Comparison of ENCODE assay signal across 2 cellular contexts in the genomic region with DNA sequence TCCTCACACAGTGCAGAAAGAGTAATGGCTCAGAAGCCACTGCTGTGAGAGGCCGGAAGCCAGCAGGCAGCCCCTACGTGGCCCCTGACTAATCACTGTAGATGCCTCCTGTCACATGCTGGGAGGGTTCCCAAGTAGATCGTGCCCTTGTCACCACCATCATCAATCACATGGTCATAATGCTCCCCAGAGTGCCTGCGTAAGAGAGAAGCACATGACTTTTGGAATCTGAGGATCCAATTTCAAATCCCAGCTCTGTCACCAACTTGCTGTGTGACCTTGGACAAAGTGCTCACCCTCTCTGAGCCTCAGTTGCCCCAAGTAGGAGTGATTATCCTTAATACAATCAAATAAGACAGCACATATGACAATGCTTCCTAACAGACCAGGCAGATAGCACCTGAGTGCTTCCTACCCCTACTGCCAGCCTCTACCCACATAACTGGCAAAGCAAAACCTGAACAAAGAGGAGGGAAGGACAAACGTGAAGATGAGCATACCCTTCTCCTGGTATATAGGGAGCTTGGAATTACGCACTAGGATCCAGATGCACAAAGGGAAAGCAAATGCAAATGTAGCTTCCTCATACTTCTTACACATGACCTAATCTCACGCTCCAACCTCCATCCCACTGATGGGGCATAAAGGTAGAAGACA.
TF ChIP-seq lines count a peak whose summit lies in the region.

No MANE protein-coding gene starts in this region.

TF ChIP-seq in HEK293, 187 proteins besides CTCF, POLR2A, EP300 and RAD21 (continued from another document and continues in another):
- TF ChIP-seq ZEB2 (tag by site-specific recombination; IDR thresholded peaks at IDR 0.05) = peak; percentile 52; the same call in 1 of the 2 replicates
- peak; percentile 49; the same call in 1 of the 2 replicates for TF ChIP-seq SP7 (tag by site-specific recombination; IDR thresholded peaks at IDR 0.05)
- no peak for TF ChIP-seq MEIS1 (CRISPR knock-in tag; IDR thresholded peaks at IDR 0.05; ENCODE audit: borderline replicate concordance)
- peak; percentile 77; the same call in 1 of the 2 replicates for TF ChIP-seq ZNF580 (tag by site-specific recombination; IDR thresholded peaks at IDR 0.05)
- TF ChIP-seq ZSCAN5A (tag by site-specific recombination; IDR thresholded peaks at IDR 0.05) = no peak
- TF ChIP-seq ZNF768 (tag by site-specific recombination; IDR thresholded peaks at IDR 0.05) = peak; percentile 95
- TF ChIP-seq, protein P1, sequence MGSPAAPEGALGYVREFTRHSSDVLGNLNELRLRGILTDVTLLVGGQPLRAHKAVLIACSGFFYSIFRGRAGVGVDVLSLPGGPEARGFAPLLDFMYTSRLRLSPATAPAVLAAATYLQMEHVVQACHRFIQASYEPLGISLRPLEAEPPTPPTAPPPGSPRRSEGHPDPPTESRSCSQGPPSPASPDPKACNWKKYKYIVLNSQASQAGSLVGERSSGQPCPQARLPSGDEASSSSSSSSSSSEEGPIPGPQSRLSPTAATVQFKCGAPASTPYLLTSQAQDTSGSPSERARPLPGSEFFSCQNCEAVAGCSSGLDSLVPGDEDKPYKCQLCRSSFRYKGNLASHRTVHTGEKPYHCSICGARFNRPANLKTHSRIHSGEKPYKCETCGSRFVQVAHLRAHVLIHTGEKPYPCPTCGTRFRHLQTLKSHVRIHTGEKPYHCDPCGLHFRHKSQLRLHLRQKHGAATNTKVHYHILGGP (tag by site-specific recombination; IDR thresholded peaks at IDR 0.05) = no peak
- peak; percentile 42 for TF ChIP-seq SETDB1 (IDR thresholded peaks at IDR 0.05; ENCODE audit: insufficient read length, low read length)
- peak; percentile 88 for TF ChIP-seq OSR2 (tag by site-specific recombination; IDR thresholded peaks at IDR 0.05)
- TF ChIP-seq ZNF280D (tag by site-specific recombination; IDR thresholded peaks at IDR 0.05) = peak; percentile 58; the same call in 1 of the 2 replicates
- peak; percentile 71; the same call in 1 of the 2 replicates for TF ChIP-seq ZNF24 (tag by site-specific recombination; IDR thresholded peaks at IDR 0.05)
- no peak for TF ChIP-seq KLF7 (tag by site-specific recombination; IDR thresholded peaks at IDR 0.05; ENCODE audit: borderline replicate concordance)
- TF ChIP-seq ZNF629 (tag by site-specific recombination; IDR thresholded peaks at IDR 0.05) = peak; percentile 65
- no peak for TF ChIP-seq PRDM4 (tag by site-specific recombination; IDR thresholded peaks at IDR 0.05)
- TF ChIP-seq ZNF776 (tag by site-specific recombination; IDR thresholded peaks at IDR 0.05; ENCODE audit: borderline replicate concordance) = no peak
- no peak for TF ChIP-seq ZNF341 (tag by site-specific recombination; IDR thresholded peaks at IDR 0.05; ENCODE audit: low read depth)
- TF ChIP-seq ZNF324 (tag by site-specific recombination; IDR thresholded peaks at IDR 0.05) = 0 out of 2 replicates have a peak, but pooled peaks have one; percentile 26

TF ChIP-seq in K562, 482 proteins besides CTCF, POLR2A, EP300 and RAD21 (continued from another document and continues in another):
- TF ChIP-seq ETS2 (tag; IDR thresholded peaks at IDR 0.05; ENCODE audit: borderline replicate concordance, poor library complexity, severe bottlenecking) (no peak), CBFA2T3 (IDR thresholded peaks at IDR 0.05) (peak; percentile 32; the same call in 1 of the 2 replicates), JUN (IDR thresholded peaks at IDR 0.05; ENCODE audit: borderline replicate concordance, low read depth, low read length) (peak; percentile 30; the same call in 1 of the 2 replicates), JUN (CRISPR knock-in tag; IDR thresholded peaks at IDR 0.05; ENCODE audit: borderline replicate concordance) (no peak), ATF7 (IDR thresholded peaks at IDR 0.05) (peak; percentile 52; the same call in 1 of the 2 replicates), MEIS2 (IDR thresholded peaks at IDR 0.05; ENCODE audit: partially characterized antibody) (peak; percentile 98), CREB1 (IDR thresholded peaks at IDR 0.05) (no peak), CREB1 (CRISPR knock-in tag; IDR thresholded peaks at IDR 0.05) (0 out of 2 replicates have a peak, but pooled peaks have one; percentile 43), DEAF1 (CRISPR knock-in tag; IDR thresholded peaks at IDR 0.05) (no peak), MTF1 (CRISPR knock-in tag; IDR thresholded peaks at IDR 0.05; ENCODE audit: borderline replicate concordance) (no peak), MEF2D (tag; conservative IDR thresholded peaks at IDR 0.05; ENCODE audit: low read depth) (0 out of 2 replicates have a peak, but pooled peaks have one; percentile 52), SMARCA4 (IDR thresholded peaks at IDR 0.05) (peak; percentile 26; the same call in 1 of the 2 replicates), ETV1 (tag; conservative IDR thresholded peaks at IDR 0.05; ENCODE audit: low read depth) (peak; percentile 97), SRSF3 (IDR thresholded peaks at IDR 0.05; ENCODE audit: insufficient read depth, low read length) (no peak), SUPT5H (IDR thresholded peaks at IDR 0.05) (no peak), ZNF263 (CRISPR knock-in tag; IDR thresholded peaks at IDR 0.05; ENCODE audit: borderline replicate concordance) (0 out of 2 replicates have a peak, but pooled peaks have one; percentile 18), ZNF77 (CRISPR knock-in tag; IDR thresholded peaks at IDR 0.05) (no peak), HMGN3 (IDR thresholded peaks at IDR 0.05; ENCODE audit: borderline replicate concordance, extremely low read depth, insufficient read length, low read depth, low read length) (no peak), ZNF175 (CRISPR knock-in tag; IDR thresholded peaks at IDR 0.05; ENCODE audit: low read depth) (peak; percentile 90), RBM25 (IDR thresholded peaks at IDR 0.05; ENCODE audit: low read depth, low read length, severe bottlenecking) (peak; percentile 99), HDAC1 (IDR thresholded peaks at IDR 0.05) (peak in 1 of 2 experiments; percentile 41; a peak in 2 of 4 replicates), ZNF197 (CRISPR knock-in tag; IDR thresholded peaks at IDR 0.05; ENCODE audit: low read depth) (no peak), DPF2 (IDR thresholded peaks at IDR 0.05) (peak; percentile 33; the same call in 1 of the 2 replicates), PTBP1 (IDR thresholded peaks at IDR 0.05; ENCODE audit: low read depth, low read length) (peak; percentile 84; the same call in 1 of the 2 replicates), CXXC5 (CRISPR knock-in tag; IDR thresholded peaks at IDR 0.05) (peak; percentile 88), ZNF431 (CRISPR knock-in tag; IDR thresholded peaks at IDR 0.05) (0 out of 2 replicates have a peak, but pooled peaks have one; percentile 29), CTBP1 (IDR thresholded peaks at IDR 0.05; ENCODE audit: borderline replicate concordance) (no peak), CHD4 (IDR thresholded peaks at IDR 0.05; ENCODE audit: insufficient read depth, insufficient replicate concordance, low read depth, low read length, poor library complexity, severe bottlenecking) (peak; percentile 63), ZNF584 (CRISPR knock-in tag; IDR thresholded peaks at IDR 0.05; ENCODE audit: low read depth) (peak; percentile 78; the same call in 1 of the 2 replicates), TEAD1 (CRISPR knock-in tag; IDR thresholded peaks at IDR 0.05) (0 out of 4 replicates have a peak, but pooled peaks of 1 of the 2 experiments have one; percentile 33), NR2C2 (CRISPR knock-in tag; IDR thresholded peaks at IDR 0.05) (no peak), NR2C2 (tag; IDR thresholded peaks at IDR 0.05) (peak; percentile 64; the same call in 1 of the 2 replicates), PPARD (CRISPR knock-in tag; IDR thresholded peaks at IDR 0.05) (no peak)
- TF ChIP-seq, protein P2, sequence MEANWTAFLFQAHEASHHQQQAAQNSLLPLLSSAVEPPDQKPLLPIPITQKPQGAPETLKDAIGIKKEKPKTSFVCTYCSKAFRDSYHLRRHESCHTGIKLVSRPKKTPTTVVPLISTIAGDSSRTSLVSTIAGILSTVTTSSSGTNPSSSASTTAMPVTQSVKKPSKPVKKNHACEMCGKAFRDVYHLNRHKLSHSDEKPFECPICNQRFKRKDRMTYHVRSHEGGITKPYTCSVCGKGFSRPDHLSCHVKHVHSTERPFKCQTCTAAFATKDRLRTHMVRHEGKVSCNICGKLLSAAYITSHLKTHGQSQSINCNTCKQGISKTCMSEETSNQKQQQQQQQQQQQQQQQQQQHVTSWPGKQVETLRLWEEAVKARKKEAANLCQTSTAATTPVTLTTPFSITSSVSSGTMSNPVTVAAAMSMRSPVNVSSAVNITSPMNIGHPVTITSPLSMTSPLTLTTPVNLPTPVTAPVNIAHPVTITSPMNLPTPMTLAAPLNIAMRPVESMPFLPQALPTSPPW (CRISPR knock-in tag; IDR thresholded peaks at IDR 0.05) = peak; percentile 60; the same call in 1 of the 2 replicates
- TF ChIP-seq, protein P3, sequence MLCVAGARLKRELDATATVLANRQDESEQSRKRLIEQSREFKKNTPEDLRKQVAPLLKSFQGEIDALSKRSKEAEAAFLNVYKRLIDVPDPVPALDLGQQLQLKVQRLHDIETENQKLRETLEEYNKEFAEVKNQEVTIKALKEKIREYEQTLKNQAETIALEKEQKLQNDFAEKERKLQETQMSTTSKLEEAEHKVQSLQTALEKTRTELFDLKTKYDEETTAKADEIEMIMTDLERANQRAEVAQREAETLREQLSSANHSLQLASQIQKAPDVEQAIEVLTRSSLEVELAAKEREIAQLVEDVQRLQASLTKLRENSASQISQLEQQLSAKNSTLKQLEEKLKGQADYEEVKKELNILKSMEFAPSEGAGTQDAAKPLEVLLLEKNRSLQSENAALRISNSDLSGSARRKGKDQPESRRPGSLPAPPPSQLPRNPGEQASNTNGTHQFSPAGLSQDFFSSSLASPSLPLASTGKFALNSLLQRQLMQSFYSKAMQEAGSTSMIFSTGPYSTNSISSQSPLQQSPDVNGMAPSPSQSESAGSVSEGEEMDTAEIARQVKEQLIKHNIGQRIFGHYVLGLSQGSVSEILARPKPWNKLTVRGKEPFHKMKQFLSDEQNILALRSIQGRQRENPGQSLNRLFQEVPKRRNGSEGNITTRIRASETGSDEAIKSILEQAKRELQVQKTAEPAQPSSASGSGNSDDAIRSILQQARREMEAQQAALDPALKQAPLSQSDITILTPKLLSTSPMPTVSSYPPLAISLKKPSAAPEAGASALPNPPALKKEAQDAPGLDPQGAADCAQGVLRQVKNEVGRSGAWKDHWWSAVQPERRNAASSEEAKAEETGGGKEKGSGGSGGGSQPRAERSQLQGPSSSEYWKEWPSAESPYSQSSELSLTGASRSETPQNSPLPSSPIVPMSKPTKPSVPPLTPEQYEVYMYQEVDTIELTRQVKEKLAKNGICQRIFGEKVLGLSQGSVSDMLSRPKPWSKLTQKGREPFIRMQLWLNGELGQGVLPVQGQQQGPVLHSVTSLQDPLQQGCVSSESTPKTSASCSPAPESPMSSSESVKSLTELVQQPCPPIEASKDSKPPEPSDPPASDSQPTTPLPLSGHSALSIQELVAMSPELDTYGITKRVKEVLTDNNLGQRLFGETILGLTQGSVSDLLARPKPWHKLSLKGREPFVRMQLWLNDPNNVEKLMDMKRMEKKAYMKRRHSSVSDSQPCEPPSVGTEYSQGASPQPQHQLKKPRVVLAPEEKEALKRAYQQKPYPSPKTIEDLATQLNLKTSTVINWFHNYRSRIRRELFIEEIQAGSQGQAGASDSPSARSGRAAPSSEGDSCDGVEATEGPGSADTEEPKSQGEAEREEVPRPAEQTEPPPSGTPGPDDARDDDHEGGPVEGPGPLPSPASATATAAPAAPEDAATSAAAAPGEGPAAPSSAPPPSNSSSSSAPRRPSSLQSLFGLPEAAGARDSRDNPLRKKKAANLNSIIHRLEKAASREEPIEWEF (CRISPR knock-in tag; IDR thresholded peaks at IDR 0.05) = no peak
- TF ChIP-seq, protein P4, sequence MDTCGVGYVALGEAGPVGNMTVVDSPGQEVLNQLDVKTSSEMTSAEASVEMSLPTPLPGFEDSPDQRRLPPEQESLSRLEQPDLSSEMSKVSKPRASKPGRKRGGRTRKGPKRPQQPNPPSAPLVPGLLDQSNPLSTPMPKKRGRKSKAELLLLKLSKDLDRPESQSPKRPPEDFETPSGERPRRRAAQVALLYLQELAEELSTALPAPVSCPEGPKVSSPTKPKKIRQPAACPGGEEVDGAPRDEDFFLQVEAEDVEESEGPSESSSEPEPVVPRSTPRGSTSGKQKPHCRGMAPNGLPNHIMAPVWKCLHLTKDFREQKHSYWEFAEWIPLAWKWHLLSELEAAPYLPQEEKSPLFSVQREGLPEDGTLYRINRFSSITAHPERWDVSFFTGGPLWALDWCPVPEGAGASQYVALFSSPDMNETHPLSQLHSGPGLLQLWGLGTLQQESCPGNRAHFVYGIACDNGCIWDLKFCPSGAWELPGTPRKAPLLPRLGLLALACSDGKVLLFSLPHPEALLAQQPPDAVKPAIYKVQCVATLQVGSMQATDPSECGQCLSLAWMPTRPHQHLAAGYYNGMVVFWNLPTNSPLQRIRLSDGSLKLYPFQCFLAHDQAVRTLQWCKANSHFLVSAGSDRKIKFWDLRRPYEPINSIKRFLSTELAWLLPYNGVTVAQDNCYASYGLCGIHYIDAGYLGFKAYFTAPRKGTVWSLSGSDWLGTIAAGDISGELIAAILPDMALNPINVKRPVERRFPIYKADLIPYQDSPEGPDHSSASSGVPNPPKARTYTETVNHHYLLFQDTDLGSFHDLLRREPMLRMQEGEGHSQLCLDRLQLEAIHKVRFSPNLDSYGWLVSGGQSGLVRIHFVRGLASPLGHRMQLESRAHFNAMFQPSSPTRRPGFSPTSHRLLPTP (IDR thresholded peaks at IDR 0.05; ENCODE audit: borderline replicate concordance, extremely low read depth, insufficient read length) = peak; percentile 59
- TF ChIP-seq, protein P5, sequence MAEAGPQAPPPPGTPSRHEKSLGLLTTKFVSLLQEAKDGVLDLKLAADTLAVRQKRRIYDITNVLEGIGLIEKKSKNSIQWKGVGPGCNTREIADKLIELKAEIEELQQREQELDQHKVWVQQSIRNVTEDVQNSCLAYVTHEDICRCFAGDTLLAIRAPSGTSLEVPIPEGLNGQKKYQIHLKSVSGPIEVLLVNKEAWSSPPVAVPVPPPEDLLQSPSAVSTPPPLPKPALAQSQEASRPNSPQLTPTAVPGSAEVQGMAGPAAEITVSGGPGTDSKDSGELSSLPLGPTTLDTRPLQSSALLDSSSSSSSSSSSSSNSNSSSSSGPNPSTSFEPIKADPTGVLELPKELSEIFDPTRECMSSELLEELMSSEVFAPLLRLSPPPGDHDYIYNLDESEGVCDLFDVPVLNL (CRISPR knock-in tag; IDR thresholded peaks at IDR 0.05; ENCODE audit: low read depth) = 0 out of 2 replicates have a peak, but pooled peaks have one; percentile 18
